In the genomic region with DNA sequence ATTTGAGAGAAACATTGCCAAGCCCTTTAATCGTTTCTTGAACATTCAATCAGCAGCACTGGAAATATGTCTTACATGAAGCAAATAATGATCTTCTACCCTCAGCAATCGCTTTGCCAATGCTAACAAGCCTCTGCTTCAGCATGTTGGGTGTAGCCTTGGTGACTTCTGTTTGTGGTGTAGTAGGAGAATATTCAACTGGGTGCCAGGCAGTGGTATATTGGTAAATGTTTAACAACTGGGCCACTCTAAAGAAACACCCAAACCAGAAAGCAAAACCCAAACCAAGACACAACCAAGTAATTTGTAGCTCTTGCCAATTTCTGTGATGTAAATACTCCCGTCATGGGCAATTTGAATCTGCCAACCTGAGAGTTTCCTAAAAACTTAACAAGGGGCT, we compare ENCODE assay signal across 17 cellular contexts. TPM values are rescaled to one million over a fixed set of nuclear protein-coding genes. Genes with fewer than 3 reads are reported as not detected.
A peak's percentile ranks its signal among the peaks of the same experiment; 100 is the strongest.
DNase-seq lines count a peak whose midpoint lies in the region; ATAC-seq, FAIRE-seq and TF ChIP-seq lines count a peak whose summit lies in the region.
"Had no signal": no experiment of that assay in that cellular context is flagged by ENCODE, and none has a peak within 500 bp of the region (broad histone marks: within the 10 kb centered on the region; RNA-seq: fewer than 3 reads in every experiment).

No MANE protein-coding gene starts in this region.

- TF ChIP-seq CTCF in gastrocnemius medialis (IDR thresholded peaks at IDR 0.05 in 4 of 5, conservative IDR thresholded peaks at IDR 0.05 in 1 of 5) (no peak), HepG2 (CRISPR knock-in tag; IDR thresholded peaks at IDR 0.05) (no peak)

- H3K36me3 ChIP-seq in gastrocnemius medialis = no peaks in the 10 kb centered on the region
- no peaks in the 10 kb centered on the region for H3K36me3 ChIP-seq in HepG2 (replicated peaks in 1 of 2; ENCODE audit: control insufficient read depth in 1 of 2, insufficient read depth in 2 of 2, low read length in 2 of 2)

- in situ Hi-C loops in gastrocnemius medialis (cut with MboI; ENCODE audit: low sequenced_read_pairs in 4 of 4) (no loop called here), HepG2 (cut with HindIII; ENCODE audit: extremely low pct_ligation_motif_present, low pct_unique_long_range_greater_than_20kb) (loop anchor here (10.0 kb wide), 1 partner anchor 372 kb away; no protein-coding TSS in a partner anchor)

- H3K4me3 ChIP-seq in gastrocnemius medialis (no peak overlapping the region), HepG2 (replicated peaks in 1 of 3; ENCODE audit: insufficient read depth in 1 of 3, low read depth in 2 of 3, low read length in 3 of 3) (no peak overlapping the region)
- H3K4me3 ChIP-seq: SK-N-MC had no signal

- no peak for TF ChIP-seq RAD21 in HepG2 (CRISPR knock-in tag; IDR thresholded peaks at IDR 0.05)

- peak overlapping the region in 3 of 4 donors; percentile 86 to 93 (median 86) for H3K27ac ChIP-seq in gastrocnemius medialis
- no peak overlapping the region for H3K27ac ChIP-seq in HepG2 (ENCODE audit: extremely low read length, insufficient read depth, low read length)
- H3K27ac ChIP-seq: SK-N-MC had no signal

- no peak for FAIRE-seq in HepG2 (lab: Jason Lieb, UNC)
- FAIRE-seq: H1 had no signal

- no TSS peak for BruUV-seq in HepG2 (replicated peaks; lab: Mats Ljungman, UMichigan)

- intact Hi-C loops in gastrocnemius medialis (cut with DNase I; ENCODE audit: low total_unique reads) = loop anchor here (10.0 kb wide), 1 partner anchor 1258 kb away; a partner anchor contains a TSS
- intact Hi-C loops in HepG2 (cut with micrococcal nuclease; ENCODE audit: unreplicated experiment) = no loop called here

- no peak overlapping the region for H3K9ac ChIP-seq in HepG2 (ENCODE audit: insufficient read depth, low read depth, low read length)

- POLR2A ChIA-PET in HepG2 (lab: Yijun Ruan, JAX) = no interaction called here

- H3K9me3 ChIP-seq in gastrocnemius medialis = no peaks in the 10 kb centered on the region
- H3K9me3 ChIP-seq in HepG2 (ENCODE audit: low read length) = no peaks in the 10 kb centered on the region

- WGBS in HepG2 (ENCODE audit: low lambda C conversion rate) = 20% methylated on average over 3 of the region's 3 CpGs

- CTCF ChIA-PET in HepG2 (lab: Yijun Ruan, JAX; ENCODE audit: low intra/inter-chr PET ratio, low total read pairs) = no interaction called here

- H3K27me3 ChIP-seq in gastrocnemius medialis (no peaks in the 10 kb centered on the region), HepG2 (ENCODE audit: control insufficient read depth in 1 of 2, insufficient read depth in 2 of 2, low read length in 2 of 2) (no peaks in the 10 kb centered on the region)

- H3K4me2 ChIP-seq in HepG2 (ENCODE audit: low read depth, low read length) = no peak overlapping the region

- peak; percentile 30 for DNase-seq in COLO668 (lab: John Stamatoyannopoulos, UW; ENCODE audit: unreplicated experiment)
- DNase-seq in glomerular visceral epithelial cell (ENCODE audit: extremely low spot score) = peak; percentile 86
- DNase-seq in gastrocnemius medialis = no peak
- DNase-seq in HepG2 (ENCODE audit: low spot score) = no peak
- DNase-seq in NCI-H2196 (lab: John Stamatoyannopoulos, UW; ENCODE audit: unreplicated experiment) = no peak
- DNase-seq in activated CD4-positive, alpha-beta T cell treated with anti-CD3 and anti-CD28 coated beads, Interleukin-2, amount 50 U/mL, for 1 hour = no peak
- DNase-seq: C1 segment of cervical spinal cord, DMS153, NCI-H1048, NCI-H146, NCI-H2081, NCI-H510A treated with DMSO at 0.1 percent for 48 hours, Right ventricle myocardium superior had no signal

- H2AFZ ChIP-seq in HepG2 (ENCODE audit: low read length) = no peak overlapping the region

- no peak for TF ChIP-seq POLR2A in gastrocnemius medialis (IDR thresholded peaks at IDR 0.05)
- TF ChIP-seq POLR2A in HepG2 (IDR thresholded peaks at IDR 0.05; ENCODE audit: insufficient read depth in 1 of 2, low read depth in 2 of 2, low read length in 2 of 2) = no peak

- TF ChIP-seq EP300 in HepG2 (IDR thresholded peaks at IDR 0.05; ENCODE audit: low read depth in 2 of 2, low read length in 2 of 2) = no peak
- no peak for TF ChIP-seq EP300 in HepG2 (CRISPR knock-in tag; IDR thresholded peaks at IDR 0.05; ENCODE audit: borderline replicate concordance)

- H3K4me1 ChIP-seq in gastrocnemius medialis (peaks cover 58 to 62% of the 10 kb centered on the region in 2 donors), HepG2 (ENCODE audit: insufficient read depth, low read length) (0 out of 2 replicates have a peak, but pooled peaks cover 6% of the 10 kb centered on the region)

- ATAC-seq in HG02943 (IDR thresholded peaks at IDR 0.05; ENCODE audit: low read depth, unreplicated experiment) = peak; percentile 51
- ATAC-seq in gastrocnemius medialis = no peak
- no peak for ATAC-seq in HepG2
- ATAC-seq in GM21447 (IDR thresholded peaks at IDR 0.05; ENCODE audit: unreplicated experiment) = no peak

- no peaks in the 10 kb centered on the region for H3K79me2 ChIP-seq in HepG2 (ENCODE audit: insufficient read depth, low read length)

- H4K20me1 ChIP-seq in HepG2 (ENCODE audit: insufficient read depth, low read length) = no peaks in the 10 kb centered on the region

TF ChIP-seq in HepG2, 621 proteins besides CTCF, POLR2A, EP300 and RAD21 (continues in another document):
- TF ChIP-seq PHB2 (IDR thresholded peaks at IDR 0.05; ENCODE audit: partially characterized antibody) (no peak), JUN (CRISPR knock-in tag; IDR thresholded peaks at IDR 0.05) (no peak)
- TF ChIP-seq, protein P1, sequence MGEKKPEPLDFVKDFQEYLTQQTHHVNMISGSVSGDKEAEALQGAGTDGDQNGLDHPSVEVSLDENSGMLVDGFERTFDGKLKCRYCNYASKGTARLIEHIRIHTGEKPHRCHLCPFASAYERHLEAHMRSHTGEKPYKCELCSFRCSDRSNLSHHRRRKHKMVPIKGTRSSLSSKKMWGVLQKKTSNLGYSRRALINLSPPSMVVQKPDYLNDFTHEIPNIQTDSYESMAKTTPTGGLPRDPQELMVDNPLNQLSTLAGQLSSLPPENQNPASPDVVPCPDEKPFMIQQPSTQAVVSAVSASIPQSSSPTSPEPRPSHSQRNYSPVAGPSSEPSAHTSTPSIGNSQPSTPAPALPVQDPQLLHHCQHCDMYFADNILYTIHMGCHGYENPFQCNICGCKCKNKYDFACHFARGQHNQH (CRISPR knock-in tag; IDR thresholded peaks at IDR 0.05) = no peak

RNA-seq across cellular contexts. Expression of a gene that starts 9.7 kb away (rescaled TPM):
- total RNA-seq in gastrocnemius medialis (10 to 100 TPM in 3 of 4 donors, 1 to 10 TPM in 1; 5.8 to 36.7 (median 20.4) TPM), HepG2 (2016; rRNA removed; fragmentation: Illumina TruSeq; extraction: Trizol) (not detected in 2 replicates)
- not detected in 2 replicates for total RNA-seq in HepG2 (2016; cell fraction: cytosol; rRNA removed; fragmentation: Illumina TruSeq; extraction: Trizol; ENCODE audit: low read depth)
- total RNA-seq in HepG2 (2016; cell fraction: insoluble cytoplasmic fraction; rRNA removed; fragmentation: Illumina TruSeq; extraction: Trizol) = not detected in 2 replicates
- not detected in 2 replicates for total RNA-seq in HepG2 (2016; cell fraction: membrane; rRNA removed; fragmentation: Illumina TruSeq; extraction: Trizol)
- not detected in 2 replicates for total RNA-seq in HepG2 (2016; cell fraction: nucleus; rRNA removed; fragmentation: Illumina TruSeq; extraction: Trizol)
- polyA plus RNA-seq in HepG2 (2011; rRNA removed) = 0.01 TPM in 1 of 2 replicates, not detected in the other
- not detected in 2 replicates for polyA plus RNA-seq in HepG2 (2011; cell fraction: cytosol; rRNA removed)
- polyA plus RNA-seq in HepG2 (2011; cell fraction: nucleus; rRNA removed) = not detected in 2 replicates
- polyA plus RNA-seq in HepG2 (2012) = 0.11 TPM in 1 of 2 replicates, not detected in the other
- not detected in 2 replicates for polyA plus RNA-seq in HepG2 (2016; cell fraction: cytosol; fragmentation: Illumina TruSeq; extraction: Trizol; ENCODE audit: low read depth)
- polyA plus RNA-seq in HepG2 (2016; cell fraction: insoluble cytoplasmic fraction; fragmentation: Illumina TruSeq; extraction: Trizol; ENCODE audit: low read depth) = not detected in 2 replicates
- not detected in 2 replicates for polyA plus RNA-seq in HepG2 (2016; cell fraction: membrane; fragmentation: Illumina TruSeq; extraction: Trizol; ENCODE audit: low read depth)
- polyA plus RNA-seq in HepG2 (2016; cell fraction: nucleus; fragmentation: Illumina TruSeq; extraction: Trizol; ENCODE audit: insufficient read depth, low read depth) = not detected in 2 replicates
- 0.02 and 1.6 TPM in 2 replicates for polyA minus RNA-seq in HepG2 (2011; rRNA and poly(A)+ RNA removed; ENCODE audit: low replicate concordance)
- not detected in 2 replicates for polyA minus RNA-seq in HepG2 (2011; cell fraction: cytosol; rRNA and poly(A)+ RNA removed)
- polyA minus RNA-seq in HepG2 (2011; cell fraction: nucleus; rRNA and poly(A)+ RNA removed) = 0.25 TPM in 1 of 2 replicates, not detected in the other

Comparison
In these comparisons a context has a peak if more than half of its experiments do, and no peak if none do; other contexts are left out.
1. DNase-seq: peak in COLO668 (single experiment) and glomerular visceral epithelial cell (single experiment); none in gastrocnemius medialis (0 of 2), HepG2 (single experiment), NCI-H2196 (single experiment) and activated CD4-positive, alpha-beta T cell treated with anti-CD3 and anti-CD28 coated beads, Interleukin-2, amount 50 U/mL, for 1 hour (single experiment).
2. RNA of a gene that starts 9.7 kb away (total RNA-seq): 5.8 to 36.7 TPM in gastrocnemius medialis; not detected in HepG2; every median in the first group is over 4 times any median in the second.